ENCODE assay signal across 8 cellular contexts in the genomic region with DNA sequence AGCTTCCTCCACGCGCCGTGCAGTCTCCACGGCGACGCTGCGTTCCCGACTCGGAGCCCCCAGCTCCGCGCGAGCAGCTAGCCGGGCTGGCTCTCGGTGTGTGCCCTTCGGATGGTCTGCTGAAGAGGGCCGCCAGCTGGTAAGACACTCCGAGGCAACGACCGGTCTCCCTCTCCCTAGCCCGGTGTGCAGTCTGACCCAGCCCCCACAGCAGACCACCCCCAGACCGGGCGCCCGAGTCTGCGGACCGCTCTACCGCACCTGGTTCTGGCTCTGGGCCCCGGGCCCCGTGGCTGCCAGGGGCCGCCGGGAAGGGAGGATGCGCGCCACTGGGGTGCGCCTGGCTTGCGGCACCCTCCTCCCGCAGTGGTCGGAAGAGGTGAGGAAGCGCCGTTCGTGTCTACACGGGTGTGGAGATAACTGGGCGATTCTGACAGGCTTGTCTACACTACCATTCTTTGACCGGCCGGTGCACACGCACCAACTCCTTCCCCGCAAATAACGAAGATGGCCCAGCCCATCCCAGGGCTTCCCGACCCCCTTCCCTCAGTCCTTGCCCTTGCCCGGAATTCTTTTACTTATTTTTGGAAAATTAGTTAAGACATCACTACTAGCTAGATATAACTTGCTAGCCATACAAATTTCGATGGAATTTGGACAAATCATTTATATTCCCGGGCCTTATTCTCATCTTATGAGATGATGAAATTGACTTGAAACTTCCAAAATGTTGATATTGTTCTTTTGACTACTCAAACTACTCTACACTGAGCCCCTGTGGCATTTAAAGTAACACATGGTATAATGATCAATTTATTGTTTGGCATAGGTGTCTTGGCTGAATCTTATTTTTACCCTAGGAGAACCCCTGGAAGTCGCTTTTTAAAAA.
A peak's percentile ranks its signal among the peaks of the same experiment; 100 is the strongest.
DNase-seq lines count a peak whose midpoint lies in the region; ATAC-seq lines count a peak whose summit lies in the region.

No MANE protein-coding gene starts in this region.

- no peaks in the 10 kb centered on the region for H3K9me3 ChIP-seq in adipocyte (ENCODE audit: control insufficient read depth, low read length)
- no peaks in the 10 kb centered on the region for H3K9me3 ChIP-seq in iPS DF 6.9 (ENCODE audit: control insufficient read depth, insufficient read depth, low read length)

- H3K27ac ChIP-seq in iPS DF 6.9 (ENCODE audit: low read length), result no peak overlapping the region
- peak overlapping the region in 9 of 21 experiments; percentile 18 to 77 (median 64) for H3K27ac ChIP-seq in skin epidermis

- ATAC-seq in HG02763 (IDR thresholded peaks at IDR 0.05; ENCODE audit: unreplicated experiment), result peak; percentile 30

- no CpG with 5 or more reads among the region's 51 CpGs for WGBS in iPS DF 6.9 (ENCODE audit: insufficient coverage, insufficient read length)

- no peaks in the 10 kb centered on the region for H3K36me3 ChIP-seq in adipocyte (ENCODE audit: control insufficient read depth, insufficient read depth, low read length, severe bottlenecking)
- no peaks in the 10 kb centered on the region for H3K36me3 ChIP-seq in iPS DF 6.9 (ENCODE audit: control insufficient read depth, insufficient read depth, low read length)

- H3K27me3 ChIP-seq in adipocyte (replicated peaks; ENCODE audit: control insufficient read depth, insufficient read depth, low read length) (no peaks in the 10 kb centered on the region), iPS DF 6.9 (ENCODE audit: control insufficient read depth, insufficient read depth, low read length) (no peaks in the 10 kb centered on the region)

- peak overlapping the region; percentile 91 for H3K4me3 ChIP-seq in adipocyte (ENCODE audit: low read length)
- peak overlapping the region; percentile 84 for H3K4me3 ChIP-seq in iPS DF 6.9 (ENCODE audit: low read length)
- H3K4me3 ChIP-seq in skin epidermis, result peak overlapping the region; percentile 34 to 59 (median 45)

- H3K4me1 ChIP-seq in adipocyte (ENCODE audit: control insufficient read depth, insufficient read depth, low read length), result no peaks in the 10 kb centered on the region
- no peaks in the 10 kb centered on the region for H3K4me1 ChIP-seq in iPS DF 6.9 (ENCODE audit: control insufficient read depth, insufficient read depth, low read length)

- DNase-seq in activated CD8-positive, alpha-beta memory T cell treated with anti-CD3 and anti-CD28 coated beads for 24 hours, result peak; percentile 78
- no peak for DNase-seq in activated CD8-positive, alpha-beta memory T cell treated with anti-CD3 and anti-CD28 coated beads, Interleukin-2, amount 50 U/mL, for 4 hours
- DNase-seq in NCI-H69 (lab: John Stamatoyannopoulos, UW) (peak; percentile 63), adipocyte (ENCODE audit: low read depth) (peak; percentile 41), iPS DF 6.9 (ENCODE audit: low read depth, low spot score) (no peak), islet precursor cell (no peak)

- peak overlapping the region; percentile 87 for H3K9ac ChIP-seq in adipocyte (ENCODE audit: low read length)

Comparison
In these comparisons a context has a peak if more than half of its experiments do, and no peak if none do; other contexts are left out.
1. DNase-seq: peak in activated CD8-positive, alpha-beta memory T cell treated with anti-CD3 and anti-CD28 coated beads for 24 hours (single experiment), NCI-H69 (single experiment) and adipocyte (single experiment); none in activated CD8-positive, alpha-beta memory T cell treated with anti-CD3 and anti-CD28 coated beads, Interleukin-2, amount 50 U/mL, for 4 hours (single experiment), iPS DF 6.9 (single experiment) and islet precursor cell (single experiment).
2. Peak in every context shown above with its lines, with median percentiles within 50 percentile points of each other: H3K4me3 ChIP-seq.